Comparison of ENCODE assay signal across 1 cellular context in genomic region chr1:1299686-1300351, GRCh38.
TF ChIP-seq lines count a peak whose summit lies in the region.

No MANE protein-coding gene starts in this region.

TF ChIP-seq in K562, 482 proteins besides CTCF, POLR2A, EP300 and RAD21:
- TF ChIP-seq MBD2 (IDR thresholded peaks at IDR 0.05; ENCODE audit: borderline replicate concordance, low read depth) (no peak), FOXP4 (CRISPR knock-in tag; IDR thresholded peaks at IDR 0.05; ENCODE audit: borderline replicate concordance) (0 out of 2 replicates have a peak, but pooled peaks have one; percentile 4), KAT2B (IDR thresholded peaks at IDR 0.05; ENCODE audit: low read depth, low read length) (no peak), KDM4B (IDR thresholded peaks at IDR 0.05; ENCODE audit: borderline replicate concordance in 2 of 2, low read depth in 1 of 2) (peak in 1 of 2 experiments; percentile 39; a peak in 1 of 4 replicates), ZNF75A (CRISPR knock-in tag; IDR thresholded peaks at IDR 0.05) (no peak), PRDM10 (IDR thresholded peaks at IDR 0.05; ENCODE audit: partially characterized antibody) (peak; percentile 78), ATF2 (CRISPR knock-in tag; IDR thresholded peaks at IDR 0.05) (no peak), ARID4B (CRISPR knock-in tag; IDR thresholded peaks at IDR 0.05) (0 out of 2 replicates have a peak, but pooled peaks have one; percentile 0), EGR1 (conservative IDR thresholded peaks at IDR 0.05) (0 out of 2 replicates have a peak, but pooled peaks have one; percentile 7), SNIP1 (IDR thresholded peaks at IDR 0.05; ENCODE audit: low read depth) (no peak), MAZ (CRISPR knock-in tag; conservative IDR thresholded peaks at IDR 0.05 in 1 of 2, IDR thresholded peaks at IDR 0.05 in 1 of 2) (no peak), XRCC5 (IDR thresholded peaks at IDR 0.05; ENCODE audit: low read depth, low read length) (peak; percentile 45), HOXB6 (CRISPR knock-in tag; IDR thresholded peaks at IDR 0.05; ENCODE audit: borderline replicate concordance) (no peak), U2AF2 (optimal IDR thresholded peaks at IDR 0.05; ENCODE audit: low read depth, low read length) (no peak), POLR2G (IDR thresholded peaks at IDR 0.05; ENCODE audit: low read depth, low read length) (0 out of 2 replicates have a peak, but pooled peaks have one; percentile 0), ZNF398 (CRISPR knock-in tag; IDR thresholded peaks at IDR 0.05) (no peak), RNF2 (IDR thresholded peaks at IDR 0.05) (no peak), PHF8 (IDR thresholded peaks at IDR 0.05; ENCODE audit: borderline replicate concordance, low read length) (no peak; the same call in 1 of the 2 replicates), HMGN3 (IDR thresholded peaks at IDR 0.05; ENCODE audit: borderline replicate concordance, extremely low read depth, insufficient read length, low read depth, low read length) (peak; percentile 46), ZBTB33 (CRISPR knock-in tag; IDR thresholded peaks at IDR 0.05) (peak; percentile 43; the same call in 1 of the 2 replicates)
